ENCODE assay signal across 9 cellular contexts in genomic region chr14:104690861-104691455, GRCh38. TPM values are rescaled to one million over a fixed set of nuclear protein-coding genes. Genes with fewer than 3 reads are reported as not detected.
A peak's percentile ranks its signal among the peaks of the same experiment; 100 is the strongest.
DNase-seq lines count a peak whose midpoint lies in the region; ATAC-seq, FAIRE-seq and TF ChIP-seq lines count a peak whose summit lies in the region.
"Had no signal": no experiment of that assay in that cellular context is flagged by ENCODE, and none has a peak within 500 bp of the region (broad histone marks: within the 10 kb centered on the region; RNA-seq: fewer than 3 reads in every experiment).

No MANE protein-coding gene starts in this region.

- H3K27ac Mint-ChIP-seq in brain = peak overlapping the region in 1 of 5 experiments; percentile 50
- H3K27ac Mint-ChIP-seq in memory B cell = no peak overlapping the region

- peak overlapping the region; percentile 91 for H3K27ac ChIP-seq in vagina
- H3K27ac ChIP-seq: pancreas had no signal

- peaks cover 34% of the 10 kb centered on the region for H3K4me1 Mint-ChIP-seq in brain
- peaks cover 40% of the 10 kb centered on the region for H3K4me1 Mint-ChIP-seq in memory B cell

- TF ChIP-seq CTCF in brain (conservative IDR thresholded peaks at IDR 0.05) (no peak), vagina (IDR thresholded peaks at IDR 0.05) (no peak), D721Med (IDR thresholded peaks at IDR 0.05; ENCODE audit: insufficient read depth, missing control alignments) (no peak)

- ATAC-seq in memory B cell (ENCODE audit: low read depth) (no peak), esophagus mucosa (no peak)
- ATAC-seq: pancreas had no signal

- DNase-seq in stimulated activated CD4-positive, alpha-beta T cell treated with anti-CD3 and anti-CD28 coated beads, Interleukin-15, amount 100 ng/mL, for 24 hours = peak; percentile 33
- no peak for DNase-seq in stimulated activated CD4-positive, alpha-beta T cell treated with anti-CD3 and anti-CD28 coated beads, Interleukin-2, amount 100 ng/mL, for 24 hours
- DNase-seq in memory B cell (ENCODE audit: low spot score in 2 of 2) (no peak), vagina (ENCODE audit: extremely low spot score in 2 of 2) (no peak), retina (no peak), D721Med (ENCODE audit: insufficient read length, low spot score) (no peak)

- H3K27me3 ChIP-seq in vagina = no peaks in the 10 kb centered on the region
- H3K27me3 ChIP-seq: pancreas had no signal

- H3K27me3 Mint-ChIP-seq in brain (no peaks in the 10 kb centered on the region), memory B cell (no peaks in the 10 kb centered on the region)

- peaks cover 88% of the 10 kb centered on the region for H3K4me1 ChIP-seq in vagina

- no peaks in the 10 kb centered on the region for H3K9me3 ChIP-seq in vagina
- H3K9me3 ChIP-seq: pancreas had no signal

- no peaks in the 10 kb centered on the region for H3K36me3 ChIP-seq in vagina
- H3K36me3 ChIP-seq: pancreas had no signal

- no peak for TF ChIP-seq POLR2A in vagina (IDR thresholded peaks at IDR 0.05)

- FAIRE-seq in D721Med (lab: Jason Lieb, UNC) = no peak
- FAIRE-seq: pancreas had no signal

- peak overlapping the region; percentile 89 to 94 for H3K4me3 ChIP-seq in vagina

- H3K4me3 Mint-ChIP-seq in brain (peak overlapping the region; percentile 70 to 79 (median 76)), memory B cell (peak overlapping the region; percentile 81)

- H3K36me3 Mint-ChIP-seq in brain = no peaks in the 10 kb centered on the region
- no peaks in the 10 kb centered on the region for H3K36me3 Mint-ChIP-seq in memory B cell

- peaks cover 0 to 2% (median 0%) of the 10 kb centered on the region in 5 experiments for H3K9me3 Mint-ChIP-seq in brain
- H3K9me3 Mint-ChIP-seq in memory B cell = no peaks in the 10 kb centered on the region

- intact Hi-C loops in vagina (cut with DNase I) = no loop called here

RNA-seq across cellular contexts. Expression of gene INF2, which starts 1.5 kb away (rescaled TPM):
- polyA plus RNA-seq in brain (ENCODE audit: insufficient read depth, low read depth, low replicate concordance) = 84.0 TPM
- total RNA-seq in vagina (49.1 TPM), esophagus mucosa (28.4 TPM)

RNA-seq across cellular contexts. Expression of gene ADSS1, which starts 33.1 kb away (rescaled TPM):
- polyA plus RNA-seq in brain (ENCODE audit: insufficient read depth, low read depth, low replicate concordance) = 15.7 TPM
- total RNA-seq in vagina = 10.3 TPM
- 5.7 TPM for total RNA-seq in esophagus mucosa
